1 cellular context compared by ENCODE assay signal in genomic region chr7:84271550-84271949, GRCh38.
TF ChIP-seq lines count a peak whose summit lies in the region.

No MANE protein-coding gene starts in this region.

TF ChIP-seq in GM23338, 12 proteins besides CTCF, POLR2A, EP300 and RAD21 (continued from another document):
- TF ChIP-seq ZNF462 (CRISPR knock-in tag; IDR thresholded peaks at IDR 0.05) (no peak), ZNF331 (CRISPR knock-in tag; IDR thresholded peaks at IDR 0.05; ENCODE audit: low read depth) (no peak), JUNB (IDR thresholded peaks at IDR 0.05; ENCODE audit: unreplicated experiment) (no peak), CREB1 (CRISPR knock-in tag; IDR thresholded peaks at IDR 0.05; ENCODE audit: low read depth) (no peak)
TF ChIP-seq in GM23338: peak in this region for 0.
